In the genomic region with DNA sequence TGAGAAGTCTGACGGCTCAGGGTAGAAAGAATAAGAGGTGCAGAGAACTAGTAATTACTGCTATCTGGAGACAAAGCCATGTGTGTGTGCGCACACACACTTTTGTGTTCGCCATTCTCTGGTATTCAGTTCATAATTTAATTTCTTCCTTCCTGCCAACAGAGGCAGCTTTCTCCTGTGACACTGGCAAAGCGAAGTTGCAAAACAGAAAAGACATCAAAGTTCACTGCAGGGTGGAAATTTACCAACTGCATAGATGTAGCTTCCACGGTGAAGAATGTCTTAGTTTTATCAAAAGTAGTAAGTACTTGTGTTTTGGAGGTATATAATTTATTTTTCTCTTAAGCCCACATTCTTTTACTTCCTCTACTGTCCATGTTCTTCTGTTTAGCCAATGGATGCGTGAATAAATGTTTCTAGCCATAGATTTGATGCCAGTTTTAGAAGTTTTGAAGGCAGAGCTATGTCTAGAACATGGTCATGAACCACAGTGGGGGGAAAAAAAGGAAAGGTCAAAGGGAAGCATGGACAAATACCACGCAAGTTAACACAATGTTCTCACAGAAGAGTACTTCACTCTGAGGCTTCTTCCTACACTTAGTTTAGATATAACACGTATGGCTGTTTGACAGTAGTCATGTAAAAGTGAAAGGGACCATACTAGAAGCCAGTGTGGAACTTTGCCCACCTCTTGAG, we compare ENCODE assay signal across 23 cellular contexts.
"Had no signal": no experiment of that assay in that cellular context is flagged by ENCODE, and none has a peak within 500 bp of the region (broad histone marks: within the 10 kb centered on the region; RNA-seq: fewer than 3 reads in every experiment).

No MANE protein-coding gene starts in this region.

- H3K4me3 ChIP-seq: heart right ventricle, hepatocyte, lower lobe of right lung, psoas muscle, skin epidermis, spleen, suprapubic skin, thoracic aorta, tibial artery, upper lobe of right lung had no signal

- H3K9me3 ChIP-seq: lower lobe of right lung, psoas muscle, suprapubic skin, thoracic aorta, tibial artery, upper lobe of right lung had no signal

- H3K4me2 ChIP-seq: hepatocyte had no signal

- H3K9ac ChIP-seq: parathyroid adenoma had no signal

- FAIRE-seq: urothelium cell line had no signal

- DNase-seq: heart right ventricle; islet precursor cell; left ventricle myocardium superior; lower lobe of right lung; mammary epithelial cell; mesenchymal stem cell; naive thymus-derived CD8-positive, alpha-beta T cell; nucleus accumbens; psoas muscle; spleen; stimulated activated CD4-positive, alpha-beta T cell treated with anti-CD3 and anti-CD28 coated beads, Interleukin-4, amount 100 ng/mL, for 24 hours; stimulated activated naive CD4-positive, alpha-beta T cell; tibial artery; trophoblast cell; upper lobe of right lung had no signal

- H3K27ac ChIP-seq: heart right ventricle, hepatocyte, lower lobe of right lung, parathyroid adenoma, psoas muscle, skin epidermis, spleen, suprapubic skin, thoracic aorta, tibial artery, upper lobe of right lung had no signal

- H3K27me3 ChIP-seq: heart right ventricle, hepatocyte, spleen, suprapubic skin, tibial artery, upper lobe of right lung had no signal

- ATAC-seq: heart right ventricle; left ventricle myocardium superior; lower lobe of right lung; naive thymus-derived CD8-positive, alpha-beta T cell; psoas muscle; sciatic nerve; stimulated activated effector memory CD8-positive, alpha-beta T cell treated with anti-CD3 and anti-CD28 coated beads, Interleukin-12 subunit alpha, Interleukin-12 subunit beta, amount 100 ng/mL, for 72 hours; upper lobe of right lung had no signal

- H3K36me3 ChIP-seq: heart right ventricle, lower lobe of right lung, spleen, suprapubic skin, thoracic aorta, tibial artery, upper lobe of right lung had no signal

- H3K4me1 ChIP-seq: heart right ventricle, lower lobe of right lung, parathyroid adenoma, psoas muscle, spleen, suprapubic skin, tibial artery, upper lobe of right lung had no signal

- H3K79me2 ChIP-seq: hepatocyte, parathyroid adenoma had no signal

- H2AFZ ChIP-seq: hepatocyte, parathyroid adenoma had no signal
